17 cellular contexts compared by ENCODE assay signal in genomic region chr20:62348604-62349003, GRCh38. TPM values are rescaled to one million over a fixed set of nuclear protein-coding genes. Genes with fewer than 3 reads are reported as not detected.
DNase-seq lines count a peak whose midpoint lies in the region; ATAC-seq, FAIRE-seq and TF ChIP-seq lines count a peak whose summit lies in the region.
"Had no signal": no experiment of that assay in that cellular context is flagged by ENCODE, and none has a peak within 500 bp of the region (broad histone marks: within the 10 kb centered on the region; RNA-seq: fewer than 3 reads in every experiment).

No MANE protein-coding gene starts in this region.

- no peak for TF ChIP-seq EP300 in SK-N-SH (IDR thresholded peaks at IDR 0.05; ENCODE audit: borderline replicate concordance in 1 of 2, low read depth in 1 of 2, low read length in 1 of 2)

- H3K4me1 ChIP-seq in SK-N-SH (ENCODE audit: control insufficient read depth in 1 of 2, insufficient read depth in 2 of 2, low read depth in 1 of 2, low read length in 1 of 2) (peaks cover 0 to 15% of the 10 kb centered on the region in 2 experiments; a peak in 2 of 4 replicates), RWPE2 (ENCODE audit: insufficient read depth, poor library complexity, severe bottlenecking) (peaks cover 39% of the 10 kb centered on the region), pancreas (no peaks in the 10 kb centered on the region)

- H3K9ac ChIP-seq in SK-N-SH, result no peak overlapping the region

- no peak for DNase-seq in SK-N-SH
- no peak for DNase-seq in RWPE2 (ENCODE audit: low spot score)
- DNase-seq in germinal center (ENCODE audit: low spot score), result no peak
- no peak for DNase-seq in pancreas
- DNase-seq: 8988T; C1 segment of cervical spinal cord; CD4-positive, alpha-beta T cell; DND-41; GDM1; GOT3; H9 had no signal

- H3K27me3 Mint-ChIP-seq in nephron (ENCODE audit: low read depth), result peaks cover 3% of the 10 kb centered on the region
- H3K27me3 Mint-ChIP-seq: B cell; CD4-positive, alpha-beta T cell had no signal

- ATAC-seq in SK-N-SH treated with all-trans-retinoic acid at 6 μM for 48 hours, result no peak
- no peak for ATAC-seq in RWPE2 (ENCODE audit: low read depth)
- ATAC-seq in GM18909 (IDR thresholded peaks at IDR 0.05; ENCODE audit: poor library complexity, unreplicated experiment), result no peak
- ATAC-seq in pancreas, result no peak

- TF ChIP-seq CTCF in SK-N-SH (IDR thresholded peaks at IDR 0.05) (no peak), RWPE2 (IDR thresholded peaks at IDR 0.05; ENCODE audit: poor library complexity, severe bottlenecking) (no peak), nephron (IDR thresholded peaks at IDR 0.05; ENCODE audit: unreplicated experiment in 3 of 3) (no peak), pancreas (IDR thresholded peaks at IDR 0.05) (no peak)

- no peak overlapping the region for H3K4me3 ChIP-seq in SK-N-SH (ENCODE audit: low read depth in 2 of 2, low read length in 1 of 2)
- H3K4me3 ChIP-seq in RWPE2 (ENCODE audit: severe bottlenecking), result no peak overlapping the region
- H3K4me3 ChIP-seq in pancreas, result no peak overlapping the region

- H3K9me3 ChIP-seq in SK-N-SH (no peaks in the 10 kb centered on the region), RWPE2 (ENCODE audit: severe bottlenecking) (no peaks in the 10 kb centered on the region), pancreas (no peaks in the 10 kb centered on the region)

- no peaks in the 10 kb centered on the region for H3K4me1 Mint-ChIP-seq in nephron
- H3K4me1 Mint-ChIP-seq: B cell, H9 had no signal

- no peak overlapping the region for H3K4me2 ChIP-seq in SK-N-SH

- no peaks in the 10 kb centered on the region for H3F3A ChIP-seq in SK-N-SH (replicated peaks; ENCODE audit: insufficient read depth)

- H3K9me3 Mint-ChIP-seq in nephron, result peaks cover 8% of the 10 kb centered on the region

- TF ChIP-seq RAD21 in SK-N-SH (IDR thresholded peaks at IDR 0.05; ENCODE audit: low read length), result no peak

- no peaks in the 10 kb centered on the region for H3K79me2 ChIP-seq in SK-N-SH (ENCODE audit: insufficient read depth)

- no peaks in the 10 kb centered on the region for H4K20me1 ChIP-seq in SK-N-SH (ENCODE audit: insufficient read depth)

- peak overlapping the region in 2 of 3 experiments; percentile 4 to 50 for H3K27ac Mint-ChIP-seq in nephron
- H3K27ac Mint-ChIP-seq: B cell; CD4-positive, alpha-beta T cell had no signal

- H3K27ac ChIP-seq in SK-N-SH (ENCODE audit: low read depth in 2 of 2, low read length in 1 of 2), result no peak overlapping the region
- H3K27ac ChIP-seq in RWPE2 (ENCODE audit: poor library complexity, severe bottlenecking), result peak overlapping the region; percentile 2
- no peak overlapping the region for H3K27ac ChIP-seq in pancreas

- no peak for FAIRE-seq in pancreas (lab: Jason Lieb, UNC)
- FAIRE-seq: GM12892, GM19239 had no signal

- H3K36me3 ChIP-seq in SK-N-SH (replicated peaks in 1 of 2; ENCODE audit: control insufficient read depth in 1 of 2, insufficient read depth in 2 of 2, low read length in 1 of 2), result peaks cover 11 to 39% of the 10 kb centered on the region in 2 experiments
- peaks cover 91% of the 10 kb centered on the region for H3K36me3 ChIP-seq in RWPE2 (ENCODE audit: low read depth)
- H3K36me3 ChIP-seq in pancreas, result peaks cover 0 to 11% (median 6%) of the 10 kb centered on the region in 3 donors

- no peak overlapping the region for H2AFZ ChIP-seq in SK-N-SH (ENCODE audit: low read depth)

- CTCF ChIA-PET in SK-N-SH (lab: Yijun Ruan, JAX), result interaction anchor here (2.2 kb wide), 1 partner anchor 33 kb away, joined by 11 read pairs; no protein-coding TSS in a partner anchor

- WGBS in SK-N-SH (ENCODE audit: low lambda C conversion rate), result 79% methylated on average over 1 of the region's 1 CpG
- WGBS in pancreas, 2 donors, result 61 to 100% methylated on average over 1 of the region's 1 CpG

- no peaks in the 10 kb centered on the region for H3K9me2 ChIP-seq in SK-N-SH

- POLR2A ChIA-PET in SK-N-SH (lab: Yijun Ruan, JAX), result no interaction called here

- intact Hi-C loops in pancreas (cut with DNase I), result no loop called here

- no peak overlapping the region for H3K4me3 Mint-ChIP-seq in nephron
- H3K4me3 Mint-ChIP-seq: B cell; CD4-positive, alpha-beta T cell had no signal

- peaks cover 34% of the 10 kb centered on the region for H3K36me3 Mint-ChIP-seq in nephron (ENCODE audit: low read depth)

- no peaks in the 10 kb centered on the region for H3K27me3 ChIP-seq in SK-N-SH (ENCODE audit: insufficient read depth)
- no peaks in the 10 kb centered on the region for H3K27me3 ChIP-seq in RWPE2 (ENCODE audit: insufficient read depth, poor library complexity, severe bottlenecking)
- no peaks in the 10 kb centered on the region for H3K27me3 ChIP-seq in pancreas

TF ChIP-seq in SK-N-SH treated with all-trans-retinoic acid at 6 μM for 48 hours, 23 proteins besides CTCF, POLR2A, EP300 and RAD21:
- no peak for TF ChIP-seq ARNTL (CRISPR knock-in tag; IDR thresholded peaks at IDR 0.05; ENCODE audit: borderline replicate concordance, low read depth)
- peak; percentile 99 for TF ChIP-seq ZFP30 (CRISPR knock-in tag; IDR thresholded peaks at IDR 0.05)
- TF ChIP-seq GLIS3 (CRISPR knock-in tag; IDR thresholded peaks at IDR 0.05), result no peak
- no peak for TF ChIP-seq OSR1 (CRISPR knock-in tag; IDR thresholded peaks at IDR 0.05)
- TF ChIP-seq, protein P1, sequence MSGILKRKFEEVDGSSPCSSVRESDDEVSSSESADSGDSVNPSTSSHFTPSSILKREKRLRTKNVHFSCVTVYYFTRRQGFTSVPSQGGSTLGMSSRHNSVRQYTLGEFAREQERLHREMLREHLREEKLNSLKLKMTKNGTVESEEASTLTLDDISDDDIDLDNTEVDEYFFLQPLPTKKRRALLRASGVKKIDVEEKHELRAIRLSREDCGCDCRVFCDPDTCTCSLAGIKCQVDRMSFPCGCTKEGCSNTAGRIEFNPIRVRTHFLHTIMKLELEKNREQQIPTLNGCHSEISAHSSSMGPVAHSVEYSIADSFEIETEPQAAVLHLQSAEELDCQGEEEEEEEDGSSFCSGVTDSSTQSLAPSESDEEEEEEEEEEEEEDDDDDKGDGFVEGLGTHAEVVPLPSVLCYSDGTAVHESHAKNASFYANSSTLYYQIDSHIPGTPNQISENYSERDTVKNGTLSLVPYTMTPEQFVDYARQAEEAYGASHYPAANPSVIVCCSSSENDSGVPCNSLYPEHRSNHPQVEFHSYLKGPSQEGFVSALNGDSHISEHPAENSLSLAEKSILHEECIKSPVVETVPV (CRISPR knock-in tag; IDR thresholded peaks at IDR 0.05), result no peak

TF ChIP-seq in SK-N-SH, 30 proteins besides CTCF, POLR2A, EP300 and RAD21:
- TF ChIP-seq PBX3 (IDR thresholded peaks at IDR 0.05) (no peak), GATA2 (CRISPR knock-in tag; IDR thresholded peaks at IDR 0.05) (no peak), FOXM1 (IDR thresholded peaks at IDR 0.05; ENCODE audit: low read depth) (no peak), EZH2phosphoT487 (IDR thresholded peaks at IDR 0.05; ENCODE audit: borderline replicate concordance, low read depth) (no peak)
TF ChIP-seq in SK-N-SH: peak in this region for 0.

RNA-seq across cellular contexts. Expression of gene LAMA5, which starts 18.5 kb away (rescaled TPM):
- 16.1 and 27.2 TPM in 2 replicates for polyA plus RNA-seq in SK-N-SH (2012; rRNA removed)
- polyA plus RNA-seq in SK-N-SH (2012; cell fraction: cytosol; rRNA removed), result 9.9 and 17.8 TPM in 2 replicates
- polyA plus RNA-seq in SK-N-SH (2012; cell fraction: nucleus; rRNA removed), result 127 and 252 TPM in 2 replicates
- 10 to 100 TPM; 43.6 to 89.5 (median 59.4) TPM for total RNA-seq in pancreas
- polyA plus RNA-seq in pancreas, result 100 to 1,000 TPM; 259 to 344 TPM

RNA-seq across cellular contexts. Expression of gene RPS21, which starts 38.3 kb away (rescaled TPM):
- 11,376 and 16,625 TPM in 2 replicates for polyA plus RNA-seq in SK-N-SH (2012; rRNA removed)
- 13,224 and 13,754 TPM in 2 replicates for polyA plus RNA-seq in SK-N-SH (2012; cell fraction: cytosol; rRNA removed)
- 2,698 and 3,651 TPM in 2 replicates for polyA plus RNA-seq in SK-N-SH (2012; cell fraction: nucleus; rRNA removed)
- total RNA-seq in pancreas, result 1,000 to 10,000 TPM in 2 of 6 donors, 100 to 1,000 TPM in 4; 662 to 1,102 (median 850) TPM
- 1,000 to 10,000 TPM; 2,124 to 2,141 TPM for polyA plus RNA-seq in pancreas

RNA-seq across cellular contexts. Expression of gene ADRM1, which starts 45.8 kb away (rescaled TPM):
- 137 and 142 TPM in 2 replicates for polyA plus RNA-seq in SK-N-SH (2012; rRNA removed)
- 77.3 and 106 TPM in 2 replicates for polyA plus RNA-seq in SK-N-SH (2012; cell fraction: cytosol; rRNA removed)
- 122 and 167 TPM in 2 replicates for polyA plus RNA-seq in SK-N-SH (2012; cell fraction: nucleus; rRNA removed)
- 10 to 100 TPM; 33.3 to 76.0 (median 36.5) TPM for total RNA-seq in pancreas
- polyA plus RNA-seq in pancreas, result 10 to 100 TPM; 61.9 to 74.8 TPM

RNA-seq across cellular contexts. Expression of gene CABLES2, which starts 58.5 kb away (rescaled TPM):
- polyA plus RNA-seq in SK-N-SH (2012; rRNA removed), result 4.2 and 4.8 TPM in 2 replicates
- 2.8 and 4.3 TPM in 2 replicates for polyA plus RNA-seq in SK-N-SH (2012; cell fraction: cytosol; rRNA removed)
- polyA plus RNA-seq in SK-N-SH (2012; cell fraction: nucleus; rRNA removed), result 6.6 and 7.6 TPM in 2 replicates
- 1 to 10 TPM; 1.4 to 2.3 (median 1.9) TPM for total RNA-seq in pancreas
- 1 to 10 TPM; 1.5 to 2.9 TPM for polyA plus RNA-seq in pancreas
